ENCODE assay signal across 21 cellular contexts in genomic region chr11:133619397-133619796, GRCh38.
"Had no signal": no experiment of that assay in that cellular context is flagged by ENCODE, and none has a peak within 500 bp of the region (broad histone marks: within the 10 kb centered on the region; RNA-seq: fewer than 3 reads in every experiment).

No MANE protein-coding gene starts in this region.

- H3K27me3 ChIP-seq: gastrocnemius medialis had no signal

- H3K27ac Mint-ChIP-seq: activated naive CD4-positive, alpha-beta T cell treated with anti-CD3 and anti-CD28 coated beads for 36 hours; activated naive CD8-positive, alpha-beta T cell treated with anti-CD3 and anti-CD28 coated beads, Interleukin-2, amount 50 U/mL, for 24 hours; activated T-helper 17 cell treated with anti-CD3 and anti-CD28 coated beads, Interleukin-2, amount 50 U/mL, for 72 hours; dendritic cell treated with granulocyte-macrophage colony-stimulating factor and Interleukin-4, amounts not matched to agents 40 ng/mL and 50 ng/mL, for 4 days; nephron; type B pancreatic cell had no signal

- H3K36me3 ChIP-seq: gastrocnemius medialis, heart left ventricle, left ventricle myocardium inferior had no signal

- H3K4me1 ChIP-seq: gastrocnemius medialis, heart left ventricle, left ventricle myocardium inferior had no signal

- H3K4me3 ChIP-seq: gastrocnemius medialis, heart left ventricle, left ventricle myocardium inferior, skin epidermis had no signal

- H3K4me3 Mint-ChIP-seq: activated naive CD4-positive, alpha-beta T cell treated with anti-CD3 and anti-CD28 coated beads for 36 hours; activated naive CD8-positive, alpha-beta T cell treated with anti-CD3 and anti-CD28 coated beads, Interleukin-2, amount 50 U/mL, for 24 hours; activated T-helper 17 cell treated with anti-CD3 and anti-CD28 coated beads, Interleukin-2, amount 50 U/mL, for 72 hours; dendritic cell treated with granulocyte-macrophage colony-stimulating factor and Interleukin-4, amounts not matched to agents 40 ng/mL and 50 ng/mL, for 4 days; nephron; type B pancreatic cell had no signal

- H3K27ac ChIP-seq: epithelial cell of prostate, gastrocnemius medialis, heart left ventricle, left ventricle myocardium inferior, skin epidermis had no signal

- H3K4me1 Mint-ChIP-seq: activated naive CD8-positive, alpha-beta T cell treated with anti-CD3 and anti-CD28 coated beads, Interleukin-2, amount 50 U/mL, for 24 hours; activated T-helper 17 cell treated with anti-CD3 and anti-CD28 coated beads, Interleukin-2, amount 50 U/mL, for 72 hours; nephron had no signal

- H3K27me3 Mint-ChIP-seq: activated naive CD8-positive, alpha-beta T cell treated with anti-CD3 and anti-CD28 coated beads, Interleukin-2, amount 50 U/mL, for 24 hours; activated T-helper 17 cell treated with anti-CD3 and anti-CD28 coated beads, Interleukin-2, amount 50 U/mL, for 72 hours; dendritic cell treated with granulocyte-macrophage colony-stimulating factor and Interleukin-4, amounts not matched to agents 40 ng/mL and 50 ng/mL, for 4 days had no signal

- DNase-seq: activated CD4-positive, alpha-beta T cell treated with anti-CD3 and anti-CD28 coated beads for 1 hour; activated CD4-positive, alpha-beta T cell treated with anti-CD3 and anti-CD28 coated beads, Interleukin-2, amount 50 U/mL, for 4 hours; activated naive CD4-positive, alpha-beta T cell treated with anti-CD3 and anti-CD28 coated beads for 36 hours; activated naive CD8-positive, alpha-beta T cell treated with anti-CD3 and anti-CD28 coated beads, Interleukin-2, amount 50 U/mL, for 24 hours; activated T-cell treated with anti-CD3 and anti-CD28 coated beads for 4 hours; aorta; effector memory CD4-positive, alpha-beta T cell; gastrocnemius medialis; heart left ventricle; left ventricle myocardium inferior; occipital lobe; stimulated activated CD4-positive, alpha-beta T cell treated with anti-CD3 and anti-CD28 coated beads, Interleukin-4, amount 100 ng/mL, for 24 hours; stimulated activated naive CD4-positive, alpha-beta T cell; substantia nigra; SW 1271 had no signal

- H3K9me3 ChIP-seq: gastrocnemius medialis had no signal

- H3K9me3 Mint-ChIP-seq: activated T-helper 17 cell treated with anti-CD3 and anti-CD28 coated beads, Interleukin-2, amount 50 U/mL, for 72 hours; type B pancreatic cell had no signal

- H3K36me3 Mint-ChIP-seq: type B pancreatic cell had no signal
